Comparison of ENCODE assay signal across 1 cellular context in the genomic region with DNA sequence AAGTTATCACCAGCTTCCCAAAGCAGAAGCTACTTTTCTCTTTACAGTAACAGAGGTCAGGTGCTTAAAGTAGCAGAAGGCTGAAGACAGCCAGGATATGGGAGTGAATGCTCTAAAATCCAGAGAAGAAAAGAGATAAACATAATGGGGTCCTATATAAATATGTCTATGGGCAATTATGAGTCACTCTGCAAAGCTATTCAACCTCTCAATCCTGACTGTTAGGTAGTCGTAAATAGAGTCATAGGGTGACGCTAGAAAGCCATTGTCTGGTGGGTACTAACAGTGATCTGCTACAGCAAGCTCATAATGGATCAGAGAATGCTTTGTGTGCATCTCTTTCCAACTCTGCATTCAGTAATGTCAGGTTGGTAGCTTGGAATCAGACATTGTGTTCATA.
TF ChIP-seq lines count a peak whose summit lies in the region.

No MANE protein-coding gene starts in this region.

TF ChIP-seq in H1, 55 proteins besides CTCF, POLR2A, EP300 and RAD21:
- no peak for TF ChIP-seq NANOG (IDR thresholded peaks at IDR 0.05; ENCODE audit: insufficient read depth, low read depth, low read length, poor library complexity, severe bottlenecking)
- TF ChIP-seq SRF (IDR thresholded peaks at IDR 0.05; ENCODE audit: low read depth, low read length): no peak
- no peak for TF ChIP-seq KDM1A (IDR thresholded peaks at IDR 0.05; ENCODE audit: borderline replicate concordance, low read length)
- TF ChIP-seq CBX8 (IDR thresholded peaks at IDR 0.05; ENCODE audit: borderline replicate concordance, low read depth, low read length): no peak
- TF ChIP-seq, protein P1, sequence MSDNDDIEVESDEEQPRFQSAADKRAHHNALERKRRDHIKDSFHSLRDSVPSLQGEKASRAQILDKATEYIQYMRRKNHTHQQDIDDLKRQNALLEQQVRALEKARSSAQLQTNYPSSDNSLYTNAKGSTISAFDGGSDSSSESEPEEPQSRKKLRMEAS (IDR thresholded peaks at IDR 0.05): no peak
- no peak for TF ChIP-seq TBP (IDR thresholded peaks at IDR 0.05; ENCODE audit: low read depth, low read length)
- TF ChIP-seq GABPA (IDR thresholded peaks at IDR 0.05; ENCODE audit: borderline replicate concordance, insufficient read depth, low read length): no peak
- TF ChIP-seq TAF1 (IDR thresholded peaks at IDR 0.05; ENCODE audit: low read depth, low read length): no peak
- TF ChIP-seq FOSL1 (IDR thresholded peaks at IDR 0.05; ENCODE audit: insufficient read depth, low read depth, low read length): no peak
- TF ChIP-seq EGR1 (IDR thresholded peaks at IDR 0.05; ENCODE audit: borderline replicate concordance, low read depth, low read length): no peak
- no peak for TF ChIP-seq TEAD4 (IDR thresholded peaks at IDR 0.05; ENCODE audit: low read depth, low read length)
- TF ChIP-seq, protein P2, sequence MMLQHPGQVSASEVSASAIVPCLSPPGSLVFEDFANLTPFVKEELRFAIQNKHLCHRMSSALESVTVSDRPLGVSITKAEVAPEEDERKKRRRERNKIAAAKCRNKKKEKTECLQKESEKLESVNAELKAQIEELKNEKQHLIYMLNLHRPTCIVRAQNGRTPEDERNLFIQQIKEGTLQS (IDR thresholded peaks at IDR 0.05; ENCODE audit: insufficient read depth, low read depth, low read length): no peak
- TF ChIP-seq KDM4A (IDR thresholded peaks at IDR 0.05; ENCODE audit: low read depth, low read length, severe bottlenecking): no peak
TF ChIP-seq in H1: peak in this region for 0.
